In the genomic region with DNA sequence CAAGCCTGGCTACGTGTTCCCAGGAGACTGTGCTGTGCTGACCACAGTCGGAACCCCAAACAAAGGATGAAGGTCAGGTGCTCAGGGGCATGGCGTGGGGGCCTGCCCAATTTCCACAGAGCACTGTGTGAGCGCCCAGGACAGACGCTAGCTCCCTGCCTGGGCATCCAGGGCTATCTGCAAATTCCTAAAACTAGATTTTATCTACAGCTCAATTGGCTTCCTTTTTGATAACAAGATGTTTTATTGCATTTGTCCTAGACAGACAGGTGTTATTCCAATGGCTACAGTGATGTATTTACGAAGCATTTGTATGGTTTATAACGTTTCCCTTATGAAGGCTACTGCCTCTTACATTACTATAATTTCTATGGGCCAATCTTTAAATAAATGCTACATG, we compare ENCODE assay signal across 26 cellular contexts.
"Had no signal": no experiment of that assay in that cellular context is flagged by ENCODE, and none has a peak within 500 bp of the region (broad histone marks: within the 10 kb centered on the region; RNA-seq: fewer than 3 reads in every experiment).

No MANE protein-coding gene starts in this region.

- DNase-seq: effector CD8-positive, alpha-beta T cell; endodermal cell; erythroblast; esophagus squamous epithelium; foreskin melanocyte; glutamatergic neuron; hypothalamus; kidney; left lung; mammary epithelial cell; midbrain; naive thymus-derived CD4-positive, alpha-beta T cell; occipital lobe; ovary; retina; right lobe of liver; small intestine; stimulated activated CD4-positive, alpha-beta T cell treated with anti-CD3 and anti-CD28 coated beads, Interleukin-15, amount 100 ng/mL, for 24 hours; stimulated activated CD4-positive, alpha-beta T cell treated with anti-CD3 and anti-CD28 coated beads, Interleukin-2, amount 100 ng/mL, for 48 hours; stimulated activated naive B cell treated with anti-CD40 and anti-IgM and Interleukin-4, amounts not matched to agents 10 μg/mL and 1 μg/mL and 100 μg/mL, for 72 hours; upper lobe of left lung had no signal

- H3K27me3 Mint-ChIP-seq: dendritic cell treated with granulocyte-macrophage colony-stimulating factor and Interleukin-4, amounts not matched to agents 40 ng/mL and 50 ng/mL, for 4 days; naive thymus-derived CD4-positive, alpha-beta T cell; stimulated activated naive CD8-positive, alpha-beta T cell treated with anti-CD3 and anti-CD28 coated beads, Interleukin-15, Interleukin-2, amounts not matched to agents 100 ng/mL and 50 ng/mL, for 24 hours had no signal

- H3K27ac ChIP-seq: esophagus squamous epithelium, left lung, ovary, right lobe of liver, thoracic aorta, tibial nerve, upper lobe of left lung had no signal

- H3K36me3 ChIP-seq: left lung, ovary, right lobe of liver, thoracic aorta, upper lobe of left lung had no signal

- H3K4me1 ChIP-seq: left lung, right lobe of liver, upper lobe of left lung had no signal

- H3K9me3 Mint-ChIP-seq: endodermal cell; nephron; stimulated activated naive CD8-positive, alpha-beta T cell treated with anti-CD3 and anti-CD28 coated beads, Interleukin-15, Interleukin-2, amounts not matched to agents 100 ng/mL and 50 ng/mL, for 24 hours had no signal

- H3K27me3 ChIP-seq: esophagus squamous epithelium, left lung, ovary, right lobe of liver, tibial nerve, upper lobe of left lung had no signal

- H3K4me1 Mint-ChIP-seq: endodermal cell; stimulated activated naive B cell treated with anti-CD40 and anti-IgM and Interleukin-4, amounts not matched to agents 10 μg/mL and 1 μg/mL and 100 μg/mL, for 72 hours had no signal

- H3K4me3 Mint-ChIP-seq: dendritic cell treated with granulocyte-macrophage colony-stimulating factor and Interleukin-4, amounts not matched to agents 40 ng/mL and 50 ng/mL, for 4 days; endodermal cell; nephron; stimulated activated naive B cell treated with anti-CD40 and anti-IgM and Interleukin-4, amounts not matched to agents 10 μg/mL and 1 μg/mL and 100 μg/mL, for 72 hours; stimulated activated naive CD8-positive, alpha-beta T cell treated with anti-CD3 and anti-CD28 coated beads, Interleukin-15, Interleukin-2, amounts not matched to agents 100 ng/mL and 50 ng/mL, for 24 hours had no signal

- H3K27ac Mint-ChIP-seq: dendritic cell treated with granulocyte-macrophage colony-stimulating factor and Interleukin-4, amounts not matched to agents 40 ng/mL and 50 ng/mL, for 4 days; endodermal cell; naive thymus-derived CD4-positive, alpha-beta T cell; nephron; stimulated activated naive B cell treated with anti-CD40 and anti-IgM and Interleukin-4, amounts not matched to agents 10 μg/mL and 1 μg/mL and 100 μg/mL, for 72 hours; stimulated activated naive CD8-positive, alpha-beta T cell treated with anti-CD3 and anti-CD28 coated beads, Interleukin-15, Interleukin-2, amounts not matched to agents 100 ng/mL and 50 ng/mL, for 24 hours had no signal

- H3K4me3 ChIP-seq: esophagus squamous epithelium, left lung, ovary, right lobe of liver, thoracic aorta, tibial nerve, upper lobe of left lung had no signal

- ATAC-seq: left lung; naive thymus-derived CD4-positive, alpha-beta T cell; right lobe of liver; stimulated activated naive B cell treated with anti-CD40 and anti-IgM and Interleukin-4, amounts not matched to agents 10 μg/mL and 1 μg/mL and 100 μg/mL, for 72 hours had no signal

- H3K9me3 ChIP-seq: esophagus squamous epithelium, left lung, ovary, right lobe of liver, thoracic aorta, tibial nerve, upper lobe of left lung had no signal
